In genomic region chr3:134326126-134326525, GRCh38 we compare ENCODE assay signal across 13 cellular contexts. TPM values are rescaled to one million over a fixed set of nuclear protein-coding genes. Genes with fewer than 3 reads are reported as not detected.
DNase-seq lines count a peak whose midpoint lies in the region; ATAC-seq, FAIRE-seq and TF ChIP-seq lines count a peak whose summit lies in the region.
"Had no signal": no experiment of that assay in that cellular context is flagged by ENCODE, and none has a peak within 500 bp of the region (broad histone marks: within the 10 kb centered on the region; RNA-seq: fewer than 3 reads in every experiment).

No MANE protein-coding gene starts in this region.

- peaks cover 66% of the 10 kb centered on the region for H3K4me1 ChIP-seq in GM23248 (ENCODE audit: insufficient read depth)
- peaks cover 0 to 18% of the 10 kb centered on the region in 2 donors for H3K4me1 ChIP-seq in adrenal gland (replicated peaks in 1 of 2)
- peaks cover 0 to 45% of the 10 kb centered on the region in 2 donors for H3K4me1 ChIP-seq in right atrium auricular region
- H3K4me1 ChIP-seq in skeletal muscle tissue (ENCODE audit: control insufficient read depth in 3 of 3, insufficient read depth in 3 of 3, low read length in 3 of 3) = peaks cover 25 to 34% (median 31%) of the 10 kb centered on the region in 3 donors

- POLR2A ChIA-PET in activated CD8-positive, alpha-beta T cell treated with anti-CD3 and anti-CD28 coated beads for 36 hours (lab: Charles Lee) = interaction anchor here (0.5 kb wide), 1 partner anchor 333 kb away, joined by 3 read pairs; no protein-coding TSS in a partner anchor

- no peaks in the 10 kb centered on the region for H3K79me2 ChIP-seq in GM23248 (ENCODE audit: insufficient read depth)

- DNase-seq in GM23248 (no peak), adrenal gland (peak in 1 of 7 donors; percentile 49), right atrium auricular region (ENCODE audit: low spot score) (no peak), GM19239 (ENCODE audit: insufficient read length, low spot score) (no peak), GM20000 (ENCODE audit: low spot score) (no peak)
- DNase-seq in activated CD8-positive, alpha-beta T cell treated with anti-CD3 and anti-CD28 coated beads for 36 hours = no peak
- DNase-seq: anterior cingulate cortex; CD4-positive, CD25-positive, alpha-beta regulatory T cell; left colon; NCI-H69; T-helper 2 cell had no signal

- no peak for TF ChIP-seq POLR2A in adrenal gland (IDR thresholded peaks at IDR 0.05)

- no peak overlapping the region for H2AFZ ChIP-seq in GM23248

- peak overlapping the region; percentile 94 for H3K27ac ChIP-seq in GM23248
- H3K27ac ChIP-seq in adrenal gland = peak overlapping the region in 3 of 5 donors; percentile 8 to 85 (median 42)
- peak overlapping the region; percentile 39 to 51 for H3K27ac ChIP-seq in right atrium auricular region
- H3K27ac ChIP-seq in skeletal muscle tissue (ENCODE audit: low read depth, low read length) = peak overlapping the region; percentile 43

- CTCF ChIA-PET in activated CD8-positive, alpha-beta T cell treated with anti-CD3 and anti-CD28 coated beads for 36 hours (lab: Charles Lee) = no interaction called here

- no peak for ATAC-seq in GM18909 (IDR thresholded peaks at IDR 0.05; ENCODE audit: poor library complexity, unreplicated experiment)
- ATAC-seq in activated CD8-positive, alpha-beta T cell treated with anti-CD3 and anti-CD28 coated beads for 36 hours = no peak

- H3F3A ChIP-seq in GM23248 (ENCODE audit: insufficient read depth) = peaks cover 58% of the 10 kb centered on the region

- H3K4me1 Mint-ChIP-seq in activated CD8-positive, alpha-beta T cell treated with anti-CD3 and anti-CD28 coated beads for 36 hours (ENCODE audit: low read depth) = no peaks in the 10 kb centered on the region
- H3K4me1 Mint-ChIP-seq: CD4-positive, CD25-positive, alpha-beta regulatory T cell had no signal

- in situ Hi-C loops in GM23248 (cut with MboI) = no loop called here

- H3K4me3 ChIP-seq in GM23248 = no peak overlapping the region
- no peak overlapping the region for H3K4me3 ChIP-seq in adrenal gland
- no peak overlapping the region for H3K4me3 ChIP-seq in right atrium auricular region
- H3K4me3 ChIP-seq in skeletal muscle tissue (ENCODE audit: low read length in 3 of 3) = no peak overlapping the region

- H3K36me3 Mint-ChIP-seq in activated CD8-positive, alpha-beta T cell treated with anti-CD3 and anti-CD28 coated beads for 36 hours (ENCODE audit: low read depth) = no peaks in the 10 kb centered on the region
- H3K36me3 Mint-ChIP-seq: CD4-positive, CD25-positive, alpha-beta regulatory T cell had no signal

- H3K4me2 ChIP-seq in GM23248 (ENCODE audit: unreplicated experiment) = peak overlapping the region; percentile 67

- no peaks in the 10 kb centered on the region for H3K9me3 Mint-ChIP-seq in activated CD8-positive, alpha-beta T cell treated with anti-CD3 and anti-CD28 coated beads for 36 hours

- no peaks in the 10 kb centered on the region for H3K9me2 ChIP-seq in GM23248 (ENCODE audit: insufficient read depth)

- H3K36me3 ChIP-seq in GM23248 (ENCODE audit: low read depth) (no peaks in the 10 kb centered on the region), adrenal gland (replicated peaks in 1 of 2) (no peaks in the 10 kb centered on the region), right atrium auricular region (no peaks in the 10 kb centered on the region), skeletal muscle tissue (ENCODE audit: control insufficient read depth in 3 of 3, insufficient read depth in 3 of 3, low read length in 3 of 3) (no peaks in the 10 kb centered on the region)

- no peak overlapping the region for H3K27ac Mint-ChIP-seq in activated CD8-positive, alpha-beta T cell treated with anti-CD3 and anti-CD28 coated beads for 36 hours
- H3K27ac Mint-ChIP-seq: CD4-positive, CD25-positive, alpha-beta regulatory T cell had no signal

- H4K20me1 ChIP-seq in GM23248 (ENCODE audit: insufficient read depth) = no peaks in the 10 kb centered on the region

- no peak for FAIRE-seq in GM19239 (lab: Jason Lieb, UNC)

- H3K9me3 ChIP-seq in GM23248 (ENCODE audit: low read depth) = no peaks in the 10 kb centered on the region
- no peaks in the 10 kb centered on the region for H3K9me3 ChIP-seq in adrenal gland (replicated peaks in 1 of 3)
- no peaks in the 10 kb centered on the region for H3K9me3 ChIP-seq in right atrium auricular region
- H3K9me3 ChIP-seq in skeletal muscle tissue (ENCODE audit: control insufficient read depth in 3 of 3, low read length in 3 of 3) = no peaks in the 10 kb centered on the region

- WGBS in GM23248 (ENCODE audit: low coverage in 1 of 2, low lambda C conversion rate in 2 of 2, missing lambda C conversion rate in 2 of 2), 2 experiments = 90 to 94% methylated on average over 11 of the region's 11 CpGs
- 50 to 74% (median 64%) methylated on average over 3 to 11 of the region's 11 CpGs for WGBS in adrenal gland, 4 donors

- H3K4me3 Mint-ChIP-seq in activated CD8-positive, alpha-beta T cell treated with anti-CD3 and anti-CD28 coated beads for 36 hours = no peak overlapping the region
- H3K4me3 Mint-ChIP-seq: CD4-positive, CD25-positive, alpha-beta regulatory T cell had no signal

- intact Hi-C loops in adrenal gland (cut with DNase I) = no loop called here
- intact Hi-C loops in activated CD8-positive, alpha-beta T cell treated with anti-CD3 and anti-CD28 coated beads for 36 hours (cut with micrococcal nuclease) = no loop called here

- H3K27me3 ChIP-seq in GM23248 (replicated peaks; ENCODE audit: insufficient read depth) = no peaks in the 10 kb centered on the region
- H3K27me3 ChIP-seq in adrenal gland = no peaks in the 10 kb centered on the region
- H3K27me3 ChIP-seq in right atrium auricular region = no peaks in the 10 kb centered on the region
- H3K27me3 ChIP-seq in skeletal muscle tissue (ENCODE audit: control insufficient read depth in 3 of 3, insufficient read depth in 3 of 3, low read length in 3 of 3) = no peaks in the 10 kb centered on the region

- H3K9ac ChIP-seq in GM23248 (peak overlapping the region; percentile 24; the same call in 1 of the 2 replicates), skeletal muscle tissue (ENCODE audit: low read depth in 1 of 3, low read length in 3 of 3) (peak overlapping the region in 2 of 3 donors; percentile 16 to 40)

- no peak for TF ChIP-seq CTCF in adrenal gland (IDR thresholded peaks at IDR 0.05)
- no peak for TF ChIP-seq CTCF in right atrium auricular region (IDR thresholded peaks at IDR 0.05)
- TF ChIP-seq CTCF in GM20000 (IDR thresholded peaks at IDR 0.05; ENCODE audit: extremely low read depth, missing control alignments) = no peak
- TF ChIP-seq CTCF in activated CD8-positive, alpha-beta T cell treated with anti-CD3 and anti-CD28 coated beads for 36 hours (IDR thresholded peaks at IDR 0.05) = no peak

- H3K27me3 Mint-ChIP-seq in activated CD8-positive, alpha-beta T cell treated with anti-CD3 and anti-CD28 coated beads for 36 hours = peaks cover 14% of the 10 kb centered on the region

RNA-seq across cellular contexts. Expression of gene AMOTL2, which starts 48.1 kb away (rescaled TPM):
- 336 and 347 TPM in 2 replicates for total RNA-seq in GM23248 (2014; rRNA removed; shearing (Covaris generic))
- polyA plus RNA-seq in GM23248 (2016; fragmentation: Nextera tagmentation; extraction: Ambion mirVana) = 156 TPM in 2 replicates
- 10 to 100 TPM; 15.9 to 63.0 (median 35.8) TPM for total RNA-seq in adrenal gland
- 10 to 100 TPM in 2 of 3 donors, 1 to 10 TPM in 1; 9.5 to 15.4 (median 10.5) TPM for polyA plus RNA-seq in adrenal gland
- 100 to 1,000 TPM in 1 of 2 donors, 10 to 100 TPM in 1; 62.3 to 119 TPM for total RNA-seq in right atrium auricular region
- 56.9 TPM for total RNA-seq in skeletal muscle tissue
- not detected for total RNA-seq in activated CD8-positive, alpha-beta T cell treated with anti-CD3 and anti-CD28 coated beads for 36 hours
- total RNA-seq: CD4-positive, CD25-positive, alpha-beta regulatory T cell had no signal
- polyA plus RNA-seq: CD4-positive, CD25-positive, alpha-beta regulatory T cell had no signal

Comparison
In these comparisons a context has a peak if more than half of its experiments do, and no peak if none do; other contexts are left out.
1. H3K27ac ChIP-seq: peak in every context shown above with its lines; median percentile 94 in GM23248; 45 in right atrium auricular region; 43 in skeletal muscle tissue; 42 in adrenal gland.
2. RNA of gene AMOTL2, which starts 48.1 kb away (total RNA-seq): 336 to 347 TPM in GM23248, 62.3 to 119 TPM in right atrium auricular region, 56.9 TPM in skeletal muscle tissue (single experiment) and 15.9 to 63.0 TPM in adrenal gland; not detected in activated CD8-positive, alpha-beta T cell treated with anti-CD3 and anti-CD28 coated beads for 36 hours; every median in the first group is over 10 times any median in the second.